Comparison of ENCODE assay signal across 29 cellular contexts in the genomic region with DNA sequence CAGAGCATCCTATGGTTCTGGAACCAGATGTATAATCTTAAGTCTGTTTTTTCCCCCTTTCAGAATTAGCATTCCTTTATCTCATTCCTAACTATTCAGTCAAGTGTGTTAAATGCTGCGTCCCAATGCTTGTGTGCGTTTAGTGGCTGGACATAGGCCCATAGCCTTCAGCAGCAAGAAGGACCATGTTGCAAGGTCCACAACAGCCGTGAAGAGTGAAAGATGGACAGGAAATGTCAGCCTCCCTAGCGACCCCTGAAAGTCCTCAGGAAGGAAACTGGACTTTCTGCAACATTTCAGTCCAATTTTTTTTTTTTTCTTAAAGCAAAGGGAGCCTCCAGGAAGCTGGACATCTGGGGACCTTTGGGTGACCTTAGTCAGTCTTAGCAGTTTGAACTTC.
"Had no signal": no experiment of that assay in that cellular context is flagged by ENCODE, and none has a peak within 500 bp of the region (broad histone marks: within the 10 kb centered on the region; RNA-seq: fewer than 3 reads in every experiment).

No MANE protein-coding gene starts in this region.

- H3K27ac Mint-ChIP-seq: naive thymus-derived CD8-positive, alpha-beta T cell; natural killer cell treated with Interleukin-12 subunit alpha and Interleukin-12 subunit beta and Interleukin-15 and Interleukin-18, amount 100 ng/mL, for 72 hours; neural progenitor cell; progenitor cell of endocrine pancreas; stimulated activated effector memory CD8-positive, alpha-beta T cell treated with anti-CD3 and anti-CD28 coated beads, Interleukin-12 subunit alpha, Interleukin-12 subunit beta, amount 100 ng/mL, for 72 hours; stimulated activated naive B cell treated with anti-CD40 and anti-IgM and Interleukin-4, amounts not matched to agents 10 μg/mL and 1 μg/mL and 100 μg/mL, for 72 hours; stimulated activated naive CD8-positive, alpha-beta T cell treated with anti-CD3 and anti-CD28 coated beads, Interleukin-15, Interleukin-2, amounts not matched to agents 100 ng/mL and 50 ng/mL, for 24 hours; type B pancreatic cell had no signal

- H3K9me3 Mint-ChIP-seq: natural killer cell treated with Interleukin-12 subunit alpha and Interleukin-12 subunit beta and Interleukin-15 and Interleukin-18, amount 100 ng/mL, for 72 hours; stimulated activated effector memory CD8-positive, alpha-beta T cell treated with anti-CD3 and anti-CD28 coated beads, Interleukin-12 subunit alpha, Interleukin-12 subunit beta, amount 100 ng/mL, for 72 hours; stimulated activated naive B cell treated with anti-CD40 and anti-IgM and Interleukin-4, amounts not matched to agents 10 μg/mL and 1 μg/mL and 100 μg/mL, for 72 hours; stimulated activated naive CD8-positive, alpha-beta T cell treated with anti-CD3 and anti-CD28 coated beads, Interleukin-15, Interleukin-2, amounts not matched to agents 100 ng/mL and 50 ng/mL, for 24 hours; type B pancreatic cell had no signal

- ATAC-seq: naive thymus-derived CD8-positive, alpha-beta T cell; natural killer cell treated with Interleukin-12 subunit alpha and Interleukin-12 subunit beta and Interleukin-15 and Interleukin-18, amount 100 ng/mL, for 72 hours; stimulated activated effector memory CD8-positive, alpha-beta T cell treated with anti-CD3 and anti-CD28 coated beads, Interleukin-12 subunit alpha, Interleukin-12 subunit beta, amount 100 ng/mL, for 72 hours; stimulated activated naive B cell treated with anti-CD40 and anti-IgM and Interleukin-4, amounts not matched to agents 10 μg/mL and 1 μg/mL and 100 μg/mL, for 72 hours; upper lobe of right lung had no signal

- H3K4me3 ChIP-seq: neural progenitor cell, ovary, right lobe of liver, sigmoid colon, suprapubic skin, testis, tibial artery, transverse colon, upper lobe of right lung, uterus had no signal

- DNase-seq: naive B cell; naive thymus-derived CD8-positive, alpha-beta T cell; occipital lobe; ovary; posterior cingulate gyrus; psoas muscle; right lobe of liver; sigmoid colon; small intestine; stimulated activated CD4-positive, alpha-beta T cell treated with anti-CD3 and anti-CD28 coated beads, Interleukin-15, amount 100 ng/mL, for 24 hours; stimulated activated CD4-positive, alpha-beta T cell treated with anti-CD3 and anti-CD28 coated beads, Interleukin-2, amount 100 ng/mL, for 24 hours; stimulated activated CD4-positive, alpha-beta T cell treated with anti-CD3 and anti-CD28 coated beads, Interleukin-2, amount 100 ng/mL, for 48 hours; stimulated activated CD4-positive, alpha-beta T cell treated with anti-CD3 and anti-CD28 coated beads, Interleukin-4, amount 100 ng/mL, for 24 hours; stimulated activated naive B cell treated with anti-CD40 and anti-IgM and Interleukin-4, amounts not matched to agents 10 μg/mL and 1 μg/mL and 100 μg/mL, for 72 hours; stimulated activated naive CD4-positive, alpha-beta T cell treated with Interleukin-2 at 50 U/mL for 16 hours; substantia nigra; testis; tibial artery; transverse colon; upper lobe of right lung; uterus had no signal

- FAIRE-seq: small intestine had no signal

- H3K9ac ChIP-seq: neural progenitor cell, parathyroid adenoma had no signal

- H3K4me1 Mint-ChIP-seq: naive B cell; stimulated activated effector memory CD8-positive, alpha-beta T cell treated with anti-CD3 and anti-CD28 coated beads, Interleukin-12 subunit alpha, Interleukin-12 subunit beta, amount 100 ng/mL, for 72 hours; stimulated activated naive B cell treated with anti-CD40 and anti-IgM and Interleukin-4, amounts not matched to agents 10 μg/mL and 1 μg/mL and 100 μg/mL, for 72 hours had no signal

- H3K27ac ChIP-seq: neural progenitor cell, ovary, parathyroid adenoma, right lobe of liver, sigmoid colon, suprapubic skin, testis, tibial artery, transverse colon, upper lobe of right lung, uterus had no signal

- H3K4me3 Mint-ChIP-seq: naive B cell; naive thymus-derived CD8-positive, alpha-beta T cell; natural killer cell treated with Interleukin-12 subunit alpha and Interleukin-12 subunit beta and Interleukin-15 and Interleukin-18, amount 100 ng/mL, for 72 hours; neural progenitor cell; stimulated activated effector memory CD8-positive, alpha-beta T cell treated with anti-CD3 and anti-CD28 coated beads, Interleukin-12 subunit alpha, Interleukin-12 subunit beta, amount 100 ng/mL, for 72 hours; stimulated activated naive B cell treated with anti-CD40 and anti-IgM and Interleukin-4, amounts not matched to agents 10 μg/mL and 1 μg/mL and 100 μg/mL, for 72 hours; stimulated activated naive CD8-positive, alpha-beta T cell treated with anti-CD3 and anti-CD28 coated beads, Interleukin-15, Interleukin-2, amounts not matched to agents 100 ng/mL and 50 ng/mL, for 24 hours; type B pancreatic cell had no signal

- H3K9me3 ChIP-seq: ovary, psoas muscle, right lobe of liver, sigmoid colon, suprapubic skin, testis, tibial artery, transverse colon, upper lobe of right lung, uterus had no signal

- H3K27me3 ChIP-seq: neural progenitor cell, ovary, right lobe of liver, sigmoid colon, testis, transverse colon, uterus had no signal

- H3K36me3 ChIP-seq: neural progenitor cell, ovary, right lobe of liver, sigmoid colon, suprapubic skin, tibial artery, transverse colon, upper lobe of right lung, uterus had no signal

- H3K4me1 ChIP-seq: neural progenitor cell, parathyroid adenoma, psoas muscle, right lobe of liver, suprapubic skin, testis, tibial artery, transverse colon, upper lobe of right lung, uterus had no signal

- H3K27me3 Mint-ChIP-seq: stimulated activated naive CD8-positive, alpha-beta T cell treated with anti-CD3 and anti-CD28 coated beads, Interleukin-15, Interleukin-2, amounts not matched to agents 100 ng/mL and 50 ng/mL, for 24 hours had no signal

- H3K36me3 Mint-ChIP-seq: naive B cell; naive thymus-derived CD8-positive, alpha-beta T cell; natural killer cell treated with Interleukin-12 subunit alpha and Interleukin-12 subunit beta and Interleukin-15 and Interleukin-18, amount 100 ng/mL, for 72 hours; neural progenitor cell; stimulated activated effector memory CD8-positive, alpha-beta T cell treated with anti-CD3 and anti-CD28 coated beads, Interleukin-12 subunit alpha, Interleukin-12 subunit beta, amount 100 ng/mL, for 72 hours; stimulated activated naive B cell treated with anti-CD40 and anti-IgM and Interleukin-4, amounts not matched to agents 10 μg/mL and 1 μg/mL and 100 μg/mL, for 72 hours; type B pancreatic cell had no signal
